In genomic region chr21:36700295-36700960, GRCh38 we compare ENCODE assay signal across 9 cellular contexts. TPM values are rescaled to one million over a fixed set of nuclear protein-coding genes. Genes with fewer than 3 reads are reported as not detected.
A peak's percentile ranks its signal among the peaks of the same experiment; 100 is the strongest.
DNase-seq lines count a peak whose midpoint lies in the region; ATAC-seq and TF ChIP-seq lines count a peak whose summit lies in the region.
"Had no signal": no experiment of that assay in that cellular context is flagged by ENCODE, and none has a peak within 500 bp of the region (broad histone marks: within the 10 kb centered on the region; RNA-seq: fewer than 3 reads in every experiment).

No MANE protein-coding gene starts in this region.

- no peak overlapping the region for H3K27ac ChIP-seq in suprapubic skin

- ATAC-seq in activated T-cell treated with anti-CD3 and anti-CD28 coated beads, Interleukin-2, amount 50 U/mL, for 72 hours (replicated peaks in 1 of 2): no peak
- no peak for ATAC-seq in GM18505 (IDR thresholded peaks at IDR 0.05; ENCODE audit: unreplicated experiment)
- ATAC-seq: left lobe of liver had no signal

- peaks cover 48% of the 10 kb centered on the region for H3K27me3 Mint-ChIP-seq in activated naive CD4-positive, alpha-beta T cell treated with anti-CD3 and anti-CD28 coated beads, Interleukin-2, amount 50 U/mL, for 24 hours
- peaks cover 70% of the 10 kb centered on the region for H3K27me3 Mint-ChIP-seq in activated T-cell treated with anti-CD3 and anti-CD28 coated beads, Interleukin-2, amount 50 U/mL, for 72 hours (ENCODE audit: low read depth)

- peaks cover 17% of the 10 kb centered on the region for H3K4me1 Mint-ChIP-seq in activated naive CD4-positive, alpha-beta T cell treated with anti-CD3 and anti-CD28 coated beads, Interleukin-2, amount 50 U/mL, for 24 hours
- peaks cover 29% of the 10 kb centered on the region for H3K4me1 Mint-ChIP-seq in activated T-cell treated with anti-CD3 and anti-CD28 coated beads, Interleukin-2, amount 50 U/mL, for 72 hours (ENCODE audit: low read depth)

- TF ChIP-seq POLR2A in suprapubic skin (IDR thresholded peaks at IDR 0.05) (no peak), GM18505 (IDR thresholded peaks at IDR 0.05; ENCODE audit: borderline replicate concordance, extremely low read depth, insufficient read depth, insufficient read length) (no peak)

- H3K27me3 ChIP-seq in suprapubic skin: peaks cover 100% of the 10 kb centered on the region

- H3K4me3 ChIP-seq in suprapubic skin: peak overlapping the region; percentile 55

- H3K9me3 ChIP-seq in suprapubic skin: no peaks in the 10 kb centered on the region

- 14% methylated on average over 13 of the region's 30 CpGs for WGBS in suprapubic skin

- H3K4me3 Mint-ChIP-seq in activated naive CD4-positive, alpha-beta T cell treated with anti-CD3 and anti-CD28 coated beads, Interleukin-2, amount 50 U/mL, for 24 hours: peak overlapping the region; percentile 77
- H3K4me3 Mint-ChIP-seq in activated T-cell treated with anti-CD3 and anti-CD28 coated beads, Interleukin-2, amount 50 U/mL, for 72 hours: peak overlapping the region; percentile 89 to 90

- H3K36me3 ChIP-seq in suprapubic skin: no peaks in the 10 kb centered on the region

- TF ChIP-seq CTCF in suprapubic skin (IDR thresholded peaks at IDR 0.05): no peak

- no peak for DNase-seq in activated naive CD4-positive, alpha-beta T cell treated with Interleukin-2 at 50 U/mL for 16 hours
- peak in 1 of 2 donors; percentile 9 for DNase-seq in activated T-cell treated with anti-CD3 and anti-CD28 coated beads, Interleukin-2, amount 50 U/mL, for 72 hours
- DNase-seq in left kidney (ENCODE audit: low read depth, low spot score) (peak; percentile 42), suprapubic skin (ENCODE audit: low spot score in 2 of 2) (no peak), NCI-H1048 (lab: John Stamatoyannopoulos, UW) (no peak)
- DNase-seq in stimulated activated CD4-positive, alpha-beta T cell treated with anti-CD3 and anti-CD28 coated beads, Interleukin-4, amount 100 ng/mL, for 24 hours: no peak

- H3K36me3 Mint-ChIP-seq in activated naive CD4-positive, alpha-beta T cell treated with anti-CD3 and anti-CD28 coated beads, Interleukin-2, amount 50 U/mL, for 24 hours: no peaks in the 10 kb centered on the region
- peaks cover 0 to 5% of the 10 kb centered on the region in 2 donors for H3K36me3 Mint-ChIP-seq in activated T-cell treated with anti-CD3 and anti-CD28 coated beads, Interleukin-2, amount 50 U/mL, for 72 hours (ENCODE audit: insufficient read depth in 2 of 2)

- H3K4me1 ChIP-seq in suprapubic skin: peaks cover 70% of the 10 kb centered on the region

- TF ChIP-seq EP300 in suprapubic skin (IDR thresholded peaks at IDR 0.05): no peak

- H3K9me3 Mint-ChIP-seq in activated naive CD4-positive, alpha-beta T cell treated with anti-CD3 and anti-CD28 coated beads, Interleukin-2, amount 50 U/mL, for 24 hours: no peaks in the 10 kb centered on the region
- H3K9me3 Mint-ChIP-seq in activated T-cell treated with anti-CD3 and anti-CD28 coated beads, Interleukin-2, amount 50 U/mL, for 72 hours: no peaks in the 10 kb centered on the region

- H3K27ac Mint-ChIP-seq in activated naive CD4-positive, alpha-beta T cell treated with anti-CD3 and anti-CD28 coated beads, Interleukin-2, amount 50 U/mL, for 24 hours: no peak overlapping the region
- H3K27ac Mint-ChIP-seq in activated T-cell treated with anti-CD3 and anti-CD28 coated beads, Interleukin-2, amount 50 U/mL, for 72 hours: peak overlapping the region; percentile 74

RNA-seq across cellular contexts. Expression of gene SIM2, which starts 1.5 kb away (rescaled TPM):
- total RNA-seq in activated T-cell treated with anti-CD3 and anti-CD28 coated beads, Interleukin-2, amount 50 U/mL, for 72 hours: 1 to 10 TPM; 1.9 to 4.1 TPM
- 1 to 10 TPM in 1 of 4 donors, not detected in 3; 1.2 TPM for total RNA-seq in suprapubic skin
- total RNA-seq: left lobe of liver had no signal
